In genomic region chr19:17136026-17136425, GRCh38 we compare ENCODE assay signal across 7 cellular contexts.
DNase-seq lines count a peak whose midpoint lies in the region; ATAC-seq and TF ChIP-seq lines count a peak whose summit lies in the region.

No MANE protein-coding gene starts in this region.

- H3K27ac ChIP-seq in PC-9 = peak overlapping the region; percentile 93
- H3K27ac ChIP-seq in endodermal cell (ENCODE audit: low read depth, low read length) = peak overlapping the region; percentile 100
- peak overlapping the region; percentile 75 for H3K27ac ChIP-seq in muscle layer of colon (ENCODE audit: low read depth, low read length)

- H3K4me2 ChIP-seq in PC-9 = peak overlapping the region; percentile 94

- H3K9me3 ChIP-seq in PC-9 (ENCODE audit: insufficient read depth, low read depth) = no peaks in the 10 kb centered on the region
- no peaks in the 10 kb centered on the region for H3K9me3 ChIP-seq in endodermal cell (ENCODE audit: control insufficient read depth, low read length)
- H3K9me3 ChIP-seq in muscle layer of colon (ENCODE audit: low read length) = no peaks in the 10 kb centered on the region

- peak overlapping the region; percentile 78 for H3K9ac ChIP-seq in endodermal cell (ENCODE audit: extremely low read depth, low read length, poor library complexity, severe bottlenecking)
- peak overlapping the region; percentile 51 for H3K9ac ChIP-seq in muscle layer of colon (ENCODE audit: low read length)

- peak overlapping the region; percentile 43 for H3K4me3 Mint-ChIP-seq in endodermal cell
- H3K4me3 Mint-ChIP-seq in type B pancreatic cell = no peak overlapping the region

- no peak for ATAC-seq in HG03039 (IDR thresholded peaks at IDR 0.05; ENCODE audit: unreplicated experiment)

- H3K4me3 ChIP-seq in PC-9 = peak overlapping the region; percentile 54; the same call in 1 of the 2 replicates
- no peak overlapping the region for H3K4me3 ChIP-seq in endodermal cell (ENCODE audit: low read length)
- peak overlapping the region in 1 of 2 donors; percentile 57 for H3K4me3 ChIP-seq in muscle layer of colon (ENCODE audit: low read depth in 1 of 2, low read length in 2 of 2)

- H3K36me3 Mint-ChIP-seq in endodermal cell (ENCODE audit: low read depth) = peaks cover 13% of the 10 kb centered on the region
- peaks cover 4% of the 10 kb centered on the region for H3K36me3 Mint-ChIP-seq in type B pancreatic cell

- DNase-seq in PC-9 (no peak), endodermal cell (peak; percentile 78), type B pancreatic cell (ENCODE audit: extremely low spot score, unreplicated experiment) (no peak), KBM-7 (no peak), NCI-H1105 (lab: John Stamatoyannopoulos, UW) (no peak)

- H3F3A ChIP-seq in PC-9 (ENCODE audit: insufficient read depth, low read depth) = peaks cover 39% of the 10 kb centered on the region

- intact Hi-C loops in PC-9 (cut with micrococcal nuclease; ENCODE audit: unreplicated experiment) = loop anchor here (5.0 kb wide), 1 partner anchor 39 kb away; no protein-coding TSS in a partner anchor

- TF ChIP-seq CTCF in PC-9 (conservative IDR thresholded peaks at IDR 0.05) (no peak), endodermal cell (conservative IDR thresholded peaks at IDR 0.05) (no peak), type B pancreatic cell (conservative IDR thresholded peaks at IDR 0.05) (no peak)

- peak overlapping the region; percentile 98 for H3K27ac Mint-ChIP-seq in endodermal cell
- peak overlapping the region; percentile 95 for H3K27ac Mint-ChIP-seq in type B pancreatic cell

- H3K36me3 ChIP-seq in PC-9 (ENCODE audit: low read depth) (no peaks in the 10 kb centered on the region), endodermal cell (ENCODE audit: control insufficient read depth, insufficient read depth, low read length) (peaks cover 5% of the 10 kb centered on the region), muscle layer of colon (ENCODE audit: insufficient read depth, low read length) (no peaks in the 10 kb centered on the region)

- peaks cover 40% of the 10 kb centered on the region for H3K79me2 ChIP-seq in PC-9 (ENCODE audit: low read depth)

- H3K4me1 ChIP-seq in PC-9 (replicated peaks; ENCODE audit: insufficient read depth) (peaks cover 38% of the 10 kb centered on the region), endodermal cell (ENCODE audit: control insufficient read depth, insufficient read depth, low read length) (peaks cover 15% of the 10 kb centered on the region), muscle layer of colon (ENCODE audit: insufficient read depth, low read length) (peaks cover 11% of the 10 kb centered on the region)

- no peaks in the 10 kb centered on the region for H3K9me2 ChIP-seq in PC-9 (ENCODE audit: insufficient read depth)

- in situ Hi-C loops in KBM-7 (cut with MboI; ENCODE audit: low pct_unique_long_range_greater_than_20kb, low sequenced_read_pairs) = no loop called here

- H2AFZ ChIP-seq in PC-9 = no peak overlapping the region

- H4K20me1 ChIP-seq in PC-9 (ENCODE audit: insufficient read depth) = no peaks in the 10 kb centered on the region

- POLR2A ChIA-PET in PC-9 (lab: Charles Lee; ENCODE audit: unreplicated experiment) = interaction anchor here (0.7 kb wide), 1 partner anchor 532 kb away, joined by 3 read pairs; no protein-coding TSS in a partner anchor

- H3K9me3 Mint-ChIP-seq in endodermal cell = peaks cover 2% of the 10 kb centered on the region
- H3K9me3 Mint-ChIP-seq in type B pancreatic cell = no peaks in the 10 kb centered on the region

- WGBS in endodermal cell (ENCODE audit: insufficient coverage in 1 of 2, insufficient read length in 1 of 2), 2 experiments = 49 to 55% methylated on average over 3 to 9 of the region's 9 CpGs

- TSS peak; percentile 70 for BruUV-seq in PC-9 (replicated peaks; lab: Mats Ljungman, UMichigan)

- no peaks in the 10 kb centered on the region for H3K27me3 ChIP-seq in PC-9 (ENCODE audit: insufficient read depth, low read depth)
- no peaks in the 10 kb centered on the region for H3K27me3 ChIP-seq in endodermal cell (ENCODE audit: control insufficient read depth, insufficient read depth, low read length, poor library complexity, severe bottlenecking)
- H3K27me3 ChIP-seq in muscle layer of colon (ENCODE audit: control insufficient read depth in 1 of 2, insufficient read depth in 2 of 2, low read length in 2 of 2) = no peaks in the 10 kb centered on the region

- H3K27me3 Mint-ChIP-seq in endodermal cell (ENCODE audit: insufficient read depth) (no peaks in the 10 kb centered on the region), type B pancreatic cell (no peaks in the 10 kb centered on the region)

- H3K4me1 Mint-ChIP-seq in endodermal cell (peaks cover 15% of the 10 kb centered on the region), type B pancreatic cell (ENCODE audit: unreplicated experiment) (peaks cover 19% of the 10 kb centered on the region)

- CTCF ChIA-PET in PC-9 (lab: Charles Lee) = interaction anchor here (0.5 kb wide), 1 partner anchor 723 kb away, joined by 3 read pairs; no protein-coding TSS in a partner anchor
